In the genomic region with DNA sequence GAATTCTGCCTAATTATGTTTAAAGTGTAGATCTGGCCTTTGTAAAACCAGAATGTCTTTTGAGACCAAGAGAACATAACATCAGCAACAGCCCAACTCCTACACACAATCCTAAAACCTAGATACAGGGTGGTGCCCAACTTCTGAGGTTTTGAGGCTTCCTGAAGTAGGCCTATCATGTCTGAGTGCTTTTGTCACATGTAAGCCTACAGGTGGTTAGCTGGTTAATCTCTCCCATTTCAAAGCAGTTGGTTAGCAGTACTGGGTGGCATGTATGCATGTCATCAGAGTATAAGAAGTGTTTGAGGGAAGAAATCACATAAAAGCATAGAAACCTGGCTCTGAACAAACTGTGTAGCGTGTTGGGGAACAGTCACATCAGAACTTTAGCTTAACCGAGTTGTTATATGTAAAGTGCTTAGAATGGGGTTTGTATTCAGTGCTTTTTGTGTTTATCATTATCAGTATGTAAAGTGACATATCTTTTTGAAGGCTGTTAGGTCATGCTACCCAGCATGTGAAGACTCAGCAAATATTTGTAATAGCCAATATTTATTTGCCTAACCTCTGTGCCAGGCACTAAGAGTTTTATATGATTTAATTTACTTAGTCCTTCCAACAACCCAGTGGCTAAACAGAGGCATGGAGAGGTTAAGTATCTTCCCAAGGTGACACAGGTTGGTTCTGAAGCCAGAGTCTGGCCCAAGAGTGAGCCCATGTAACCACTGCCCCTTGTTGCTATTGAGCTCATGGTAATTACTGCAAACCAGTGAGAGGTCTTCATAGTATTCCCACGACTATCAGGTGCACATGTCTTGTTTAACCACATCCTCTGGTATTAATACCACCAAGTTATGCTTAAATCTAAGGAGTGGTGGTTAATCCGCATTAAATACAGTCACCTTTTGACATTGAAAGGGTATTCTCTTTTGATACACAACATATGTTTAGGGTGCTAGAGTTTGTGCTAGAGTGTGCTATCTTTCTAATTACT, we compare ENCODE assay signal across 8 cellular contexts. TPM values are rescaled to one million over a fixed set of nuclear protein-coding genes. Genes with fewer than 3 reads are reported as not detected.
A peak's percentile ranks its signal among the peaks of the same experiment; 100 is the strongest.
DNase-seq lines count a peak whose midpoint lies in the region; ATAC-seq and TF ChIP-seq lines count a peak whose summit lies in the region.

No MANE protein-coding gene starts in this region.

- no peak overlapping the region for H2AK5ac ChIP-seq in mesendoderm (ENCODE audit: low read length)

- no peak for ATAC-seq in heart left ventricle
- ATAC-seq in Right ventricle myocardium inferior, result no peak
- no peak for ATAC-seq in esophagus mucosa
- ATAC-seq in GM19467 (IDR thresholded peaks at IDR 0.05; ENCODE audit: unreplicated experiment), result no peak

- H3K56ac ChIP-seq in mesendoderm (ENCODE audit: low read length), result no peak overlapping the region

- 41 to 46% (median 44%) methylated on average over 4 of the region's 4 CpGs for WGBS in heart left ventricle, 4 donors
- no CpG with 5 or more reads among the region's 4 CpGs for WGBS in mesendoderm (ENCODE audit: extremely low coverage, insufficient coverage, low lambda C conversion rate)

- no peak overlapping the region for H4K8ac ChIP-seq in mesendoderm (ENCODE audit: low read depth, low read length)

- H3K79me2 ChIP-seq in mesendoderm (ENCODE audit: control insufficient read depth, insufficient read depth, low read length), result peaks cover 30% of the 10 kb centered on the region

- H3K36me3 Mint-ChIP-seq in activated T-helper 1 cell treated with anti-CD3 and anti-CD28 coated beads, Interleukin-12 subunit alpha, Interleukin-12 subunit beta, Interleukin-2, Interleukin-4 antibody, amounts not matched to agents 30 ng/mL and 10 ng/mL and 1 ng/mL, durations not matched to agents 14 hours and 24 hours and 36 hours (ENCODE audit: low read depth), result peaks cover 2% of the 10 kb centered on the region

- no peak for TF ChIP-seq CTCF in heart left ventricle (IDR thresholded peaks at IDR 0.05)

- H2BK15ac ChIP-seq in mesendoderm (replicated peaks; ENCODE audit: low read depth), result no peak overlapping the region

- H4K5ac ChIP-seq in mesendoderm (ENCODE audit: low read length), result no peak overlapping the region

- no peaks in the 10 kb centered on the region for H3K27me3 Mint-ChIP-seq in activated T-helper 1 cell treated with anti-CD3 and anti-CD28 coated beads, Interleukin-12 subunit alpha, Interleukin-12 subunit beta, Interleukin-2, Interleukin-4 antibody, amounts not matched to agents 30 ng/mL and 10 ng/mL and 1 ng/mL, durations not matched to agents 14 hours and 24 hours and 36 hours (ENCODE audit: insufficient read depth)

- H3K4me3 ChIP-seq in heart left ventricle (peak overlapping the region in 9 of 12 donors; percentile 72 to 97 (median 94)), HUES6 (ENCODE audit: low read depth, low read length) (peak overlapping the region; percentile 71), mesendoderm (ENCODE audit: low read length) (no peak overlapping the region)

- peaks cover 3% of the 10 kb centered on the region for H3K79me1 ChIP-seq in mesendoderm (ENCODE audit: low read length)

- H3K4me2 ChIP-seq in mesendoderm (ENCODE audit: low read length), result peak overlapping the region; percentile 12

- intact Hi-C loops in heart left ventricle (cut with DNase I) (loop anchor here in 5 of 10 donors (5.0 to 10.0 kb wide), 5 partner anchors 54 to 126 kb away; no protein-coding TSS in a partner anchor), Right ventricle myocardium inferior (cut with DNase I) (no loop called here), posterior cingulate gyrus (cut with DNase I) (loop anchor here (10.0 kb wide), 1 partner anchor 54 kb away; no protein-coding TSS in a partner anchor)
- intact Hi-C loops in activated T-helper 1 cell treated with anti-CD3 and anti-CD28 coated beads, Interleukin-12 subunit alpha, Interleukin-12 subunit beta, Interleukin-2, Interleukin-4 antibody, amounts not matched to agents 30 ng/mL and 10 ng/mL and 1 ng/mL, durations not matched to agents 14 hours and 24 hours and 36 hours (cut with micrococcal nuclease), result loop anchor here (1.0 to 2.0 kb wide), 7 partner anchors 24 to 909 kb away; a partner anchor contains a TSS

- H3K4me3 Mint-ChIP-seq in activated T-helper 1 cell treated with anti-CD3 and anti-CD28 coated beads, Interleukin-12 subunit alpha, Interleukin-12 subunit beta, Interleukin-2, Interleukin-4 antibody, amounts not matched to agents 30 ng/mL and 10 ng/mL and 1 ng/mL, durations not matched to agents 14 hours and 24 hours and 36 hours, result peak overlapping the region; percentile 93

- H3K27ac Mint-ChIP-seq in activated T-helper 1 cell treated with anti-CD3 and anti-CD28 coated beads, Interleukin-12 subunit alpha, Interleukin-12 subunit beta, Interleukin-2, Interleukin-4 antibody, amounts not matched to agents 30 ng/mL and 10 ng/mL and 1 ng/mL, durations not matched to agents 14 hours and 24 hours and 36 hours, result peak overlapping the region; percentile 87

- TF ChIP-seq POLR2A in heart left ventricle (IDR thresholded peaks at IDR 0.05), result no peak

- H3K27me3 ChIP-seq in heart left ventricle (no peaks in the 10 kb centered on the region), HUES6 (ENCODE audit: control insufficient read depth, insufficient read depth, low read length) (peaks cover 6% of the 10 kb centered on the region; the same call in 1 of the 2 replicates), mesendoderm (ENCODE audit: insufficient read depth, low read length, poor library complexity) (no peaks in the 10 kb centered on the region)

- no peak for DNase-seq in heart left ventricle
- DNase-seq in Right ventricle myocardium inferior (ENCODE audit: missing footprints), result no peak
- DNase-seq in activated T-helper 1 cell treated with anti-CD3 and anti-CD28 coated beads, Interleukin-12 subunit alpha, Interleukin-12 subunit beta, Interleukin-2, Interleukin-4 antibody, amounts not matched to agents 30 ng/mL and 10 ng/mL and 1 ng/mL, durations not matched to agents 14 hours and 24 hours and 36 hours (ENCODE audit: low spot score), result peak; percentile 54
- no peak for DNase-seq in mesendoderm
- no peak for DNase-seq in posterior cingulate gyrus

- no peak overlapping the region for H3K18ac ChIP-seq in mesendoderm (ENCODE audit: low read length)

- peaks cover 0 to 75% (median 51%) of the 10 kb centered on the region in 12 donors for H3K4me1 ChIP-seq in heart left ventricle
- H3K4me1 ChIP-seq in HUES6 (ENCODE audit: control insufficient read depth, insufficient read depth, low read length), result peaks cover 67% of the 10 kb centered on the region
- peaks cover 12% of the 10 kb centered on the region for H3K4me1 ChIP-seq in mesendoderm (ENCODE audit: control insufficient read depth, low read depth, low read length)

- no peaks in the 10 kb centered on the region for H3K9me3 ChIP-seq in heart left ventricle
- H3K9me3 ChIP-seq in HUES6 (ENCODE audit: control insufficient read depth, insufficient read depth, low read depth, low read length), result no peaks in the 10 kb centered on the region

- no peaks in the 10 kb centered on the region for H3K9me3 Mint-ChIP-seq in activated T-helper 1 cell treated with anti-CD3 and anti-CD28 coated beads, Interleukin-12 subunit alpha, Interleukin-12 subunit beta, Interleukin-2, Interleukin-4 antibody, amounts not matched to agents 30 ng/mL and 10 ng/mL and 1 ng/mL, durations not matched to agents 14 hours and 24 hours and 36 hours

- no peak overlapping the region for H2BK5ac ChIP-seq in mesendoderm (ENCODE audit: low read length)

- H3K4ac ChIP-seq in mesendoderm (ENCODE audit: low read depth, low read length), result no peak overlapping the region

- no peak overlapping the region for H3K23ac ChIP-seq in mesendoderm (ENCODE audit: low read length)

- H3K27ac ChIP-seq in heart left ventricle (peak overlapping the region in 9 of 12 donors; percentile 1 to 99 (median 96)), HUES6 (ENCODE audit: low read depth, low read length) (no peak overlapping the region), mesendoderm (ENCODE audit: low read depth, low read length) (no peak overlapping the region)

- H3K36me3 ChIP-seq in heart left ventricle (no peaks in the 10 kb centered on the region), HUES6 (ENCODE audit: control insufficient read depth, insufficient read depth, low read length) (no peaks in the 10 kb centered on the region), mesendoderm (ENCODE audit: control insufficient read depth, insufficient read depth, low read length) (no peaks in the 10 kb centered on the region)

- peaks cover 57% of the 10 kb centered on the region for H3K4me1 Mint-ChIP-seq in activated T-helper 1 cell treated with anti-CD3 and anti-CD28 coated beads, Interleukin-12 subunit alpha, Interleukin-12 subunit beta, Interleukin-2, Interleukin-4 antibody, amounts not matched to agents 30 ng/mL and 10 ng/mL and 1 ng/mL, durations not matched to agents 14 hours and 24 hours and 36 hours (ENCODE audit: low read depth)

- H2BK120ac ChIP-seq in mesendoderm (ENCODE audit: low read depth, low read length), result no peak overlapping the region

- no peak overlapping the region for H3K9ac ChIP-seq in HUES6 (ENCODE audit: low read length)
- peak overlapping the region; percentile 9 for H3K9ac ChIP-seq in mesendoderm (ENCODE audit: low read length)

RNA-seq across cellular contexts. Expression of a gene that starts 2.6 kb away (rescaled TPM):
- total RNA-seq in heart left ventricle, result 100 to 1,000 TPM in 5 of 9 donors, 10 to 100 TPM in 4; 47.9 to 659 (median 103) TPM
- polyA plus RNA-seq in heart left ventricle, result 10 to 100 TPM; 28.8 to 51.8 TPM
- total RNA-seq in Right ventricle myocardium inferior, result 121 TPM
- total RNA-seq in activated T-helper 1 cell treated with anti-CD3 and anti-CD28 coated beads, Interleukin-12 subunit alpha, Interleukin-12 subunit beta, Interleukin-2, Interleukin-4 antibody, amounts not matched to agents 30 ng/mL and 10 ng/mL and 1 ng/mL, durations not matched to agents 14 hours and 24 hours and 36 hours, result 30.1 and 36.6 TPM in 2 replicates
- 46.8 TPM for polyA plus RNA-seq in mesendoderm (2013, experiment 1 of 2)
- polyA plus RNA-seq in mesendoderm (2013, experiment 2 of 2), result 50.0 TPM
- total RNA-seq in esophagus mucosa, result 40.3 TPM

Comparison
In these comparisons a context has a peak if more than half of its experiments do, and no peak if none do; other contexts are left out.
1. H3K27ac ChIP-seq: peak in heart left ventricle (9 of 12); none in HUES6 (single experiment) and mesendoderm (single experiment).